ENCODE assay signal across 12 cellular contexts in genomic region chr4:38190717-38191178, GRCh38.
DNase-seq lines count a peak whose midpoint lies in the region; ATAC-seq, FAIRE-seq and TF ChIP-seq lines count a peak whose summit lies in the region.
"Had no signal": no experiment of that assay in that cellular context is flagged by ENCODE, and none has a peak within 500 bp of the region (broad histone marks: within the 10 kb centered on the region; RNA-seq: fewer than 3 reads in every experiment).

No MANE protein-coding gene starts in this region.

- no peak for TF ChIP-seq EP300 in A549 (IDR thresholded peaks at IDR 0.05)

- H3K27ac Mint-ChIP-seq in endodermal cell: no peak overlapping the region

- H3K4me3 ChIP-seq in A549: no peak overlapping the region
- H3K4me3 ChIP-seq in endodermal cell (ENCODE audit: low read length): no peak overlapping the region
- H3K4me3 ChIP-seq in upper lobe of right lung: no peak overlapping the region
- H3K4me3 ChIP-seq: adrenal gland, lower lobe of right lung had no signal

- peaks cover 5% of the 10 kb centered on the region for H3K9me3 Mint-ChIP-seq in endodermal cell

- H3K9me3 ChIP-seq in A549: no peaks in the 10 kb centered on the region
- H3K9me3 ChIP-seq in endodermal cell (ENCODE audit: control insufficient read depth, low read length): peaks cover 5% of the 10 kb centered on the region
- no peaks in the 10 kb centered on the region for H3K9me3 ChIP-seq in upper lobe of right lung
- H3K9me3 ChIP-seq: adrenal gland, lower lobe of right lung had no signal

- H3K9ac ChIP-seq in endodermal cell (ENCODE audit: extremely low read depth, low read length, poor library complexity, severe bottlenecking): no peak overlapping the region

- no peak for TF ChIP-seq POLR2A in A549 (IDR thresholded peaks at IDR 0.05; ENCODE audit: low read length)

- H3K36me3 ChIP-seq in endodermal cell (ENCODE audit: control insufficient read depth, insufficient read depth, low read length): no peaks in the 10 kb centered on the region
- no peaks in the 10 kb centered on the region for H3K36me3 ChIP-seq in upper lobe of right lung
- H3K36me3 ChIP-seq: adrenal gland, lower lobe of right lung had no signal

- POLR2A ChIA-PET in A549 (lab: Yijun Ruan, JAX): no interaction called here

- H3K27me3 Mint-ChIP-seq in endodermal cell (ENCODE audit: insufficient read depth): peaks cover 3% of the 10 kb centered on the region

- peak overlapping the region; percentile 21; the same call in 1 of the 3 replicates for H3K4me2 ChIP-seq in A549

- ATAC-seq in A549: no peak
- ATAC-seq in upper lobe of right lung: no peak
- no peak for ATAC-seq in HG03039 (IDR thresholded peaks at IDR 0.05; ENCODE audit: unreplicated experiment)

- H3K4me3 Mint-ChIP-seq in endodermal cell: no peak overlapping the region

- H3K36me3 Mint-ChIP-seq in endodermal cell (ENCODE audit: low read depth): no peaks in the 10 kb centered on the region

- TF ChIP-seq CTCF in A549 (IDR thresholded peaks at IDR 0.05): no peak
- no peak for TF ChIP-seq CTCF in endodermal cell (conservative IDR thresholded peaks at IDR 0.05)
- TF ChIP-seq CTCF in upper lobe of right lung (IDR thresholded peaks at IDR 0.05): no peak

- peaks cover 26% of the 10 kb centered on the region for H3K4me1 ChIP-seq in A549
- H3K4me1 ChIP-seq in endodermal cell (ENCODE audit: control insufficient read depth, insufficient read depth, low read length): no peaks in the 10 kb centered on the region
- peaks cover 6% of the 10 kb centered on the region for H3K4me1 ChIP-seq in upper lobe of right lung

- no peak for TF ChIP-seq RAD21 in A549 (conservative IDR thresholded peaks at IDR 0.05 in 1 of 2, IDR thresholded peaks at IDR 0.05 in 1 of 2)

- no peak for DNase-seq in A549 (ENCODE audit: low read depth in 1 of 2, low spot score in 1 of 2)
- DNase-seq in M059J (ENCODE audit: low read depth): peak; percentile 90
- no peak for DNase-seq in endodermal cell
- peak; percentile 64 for DNase-seq in mesenteric fat pad (ENCODE audit: low spot score)
- DNase-seq in middle frontal gyrus (ENCODE audit: extremely low spot score, low spot score): no peak
- DNase-seq in upper lobe of right lung: no peak
- DNase-seq in NCI-H187 treated with DMSO at 0.1 percent for 48 hours (lab: John Stamatoyannopoulos, UW): no peak
- DNase-seq: lower lobe of right lung had no signal

- intact Hi-C loops in upper lobe of right lung (cut with DNase I): no loop called here

- FAIRE-seq in A549 (lab: Jason Lieb, UNC): no peak

- H3K27me3 ChIP-seq in endodermal cell (ENCODE audit: control insufficient read depth, insufficient read depth, low read length, poor library complexity, severe bottlenecking): no peaks in the 10 kb centered on the region
- no peaks in the 10 kb centered on the region for H3K27me3 ChIP-seq in upper lobe of right lung
- H3K27me3 ChIP-seq: adrenal gland had no signal

- CTCF ChIA-PET in A549 (lab: Yijun Ruan, JAX): no interaction called here

- 50% methylated on average over 4 of the region's 4 CpGs for WGBS in A549 (ENCODE audit: missing lambda C conversion rate)
- WGBS in endodermal cell (ENCODE audit: insufficient coverage in 1 of 2, insufficient read length in 1 of 2), 2 experiments: 80 to 92% methylated on average over 1 to 4 of the region's 4 CpGs

- H3K27ac ChIP-seq in A549: peak overlapping the region in 1 of 2 experiments; percentile 65; a peak in 3 of 6 replicates
- H3K27ac ChIP-seq in endodermal cell (ENCODE audit: low read depth, low read length): peak overlapping the region; percentile 38
- no peak overlapping the region for H3K27ac ChIP-seq in upper lobe of right lung
- H3K27ac ChIP-seq: C4-2B, lower lobe of right lung, VCaP had no signal

- no peaks in the 10 kb centered on the region for H3K4me1 Mint-ChIP-seq in endodermal cell

TF ChIP-seq in A549, 52 proteins besides CTCF, POLR2A, EP300 and RAD21:
- TF ChIP-seq BHLHE40 (IDR thresholded peaks at IDR 0.05; ENCODE audit: low read depth, low read length) (no peak), NR3C1 (IDR thresholded peaks at IDR 0.05) (no peak), NFE2L2 (conservative IDR thresholded peaks at IDR 0.05; ENCODE audit: low read length) (no peak), MAFK (IDR thresholded peaks at IDR 0.05; ENCODE audit: partially characterized antibody) (no peak), RNF2 (IDR thresholded peaks at IDR 0.05; ENCODE audit: borderline replicate concordance, low read depth) (no peak), HEYL (CRISPR knock-in tag; IDR thresholded peaks at IDR 0.05) (no peak), ZC3H11A (IDR thresholded peaks at IDR 0.05) (no peak), CHD4 (IDR thresholded peaks at IDR 0.05; ENCODE audit: borderline replicate concordance) (no peak)
- TF ChIP-seq, protein P1, sequence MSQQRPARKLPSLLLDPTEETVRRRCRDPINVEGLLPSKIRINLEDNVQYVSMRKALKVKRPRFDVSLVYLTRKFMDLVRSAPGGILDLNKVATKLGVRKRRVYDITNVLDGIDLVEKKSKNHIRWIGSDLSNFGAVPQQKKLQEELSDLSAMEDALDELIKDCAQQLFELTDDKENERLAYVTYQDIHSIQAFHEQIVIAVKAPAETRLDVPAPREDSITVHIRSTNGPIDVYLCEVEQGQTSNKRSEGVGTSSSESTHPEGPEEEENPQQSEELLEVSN (IDR thresholded peaks at IDR 0.05; ENCODE audit: borderline replicate concordance, low read depth): no peak

Comparison
In these comparisons a context has a peak if more than half of its experiments do, and no peak if none do; other contexts are left out.
1. DNase-seq: peak in M059J (single experiment) and mesenteric fat pad (single experiment); none in A549 (0 of 2), endodermal cell (single experiment), middle frontal gyrus (single experiment), upper lobe of right lung (single experiment) and NCI-H187 treated with DMSO at 0.1 percent for 48 hours (single experiment).